9 cellular contexts compared by ENCODE assay signal in genomic region chr1:92994105-92994712, GRCh38. TPM values are rescaled to one million over a fixed set of nuclear protein-coding genes. Genes with fewer than 3 reads are reported as not detected.
DNase-seq lines count a peak whose midpoint lies in the region; ATAC-seq and TF ChIP-seq lines count a peak whose summit lies in the region.
"Had no signal": no experiment of that assay in that cellular context is flagged by ENCODE, and none has a peak within 500 bp of the region (broad histone marks: within the 10 kb centered on the region; RNA-seq: fewer than 3 reads in every experiment).

No MANE protein-coding gene starts in this region.

- no peak overlapping the region for H3K27ac ChIP-seq in body of pancreas

- WGBS in body of pancreas, 2 donors, result 56 to 63% methylated on average over 5 of the region's 5 CpGs

- H3K27ac Mint-ChIP-seq in T-helper 1 cell treated with Interleukin-12 subunit alpha and Interleukin-12 subunit beta and Interleukin-4 antibody, amounts not matched to agents 30 μg/mL and 1 μg/mL, for 36 hours, result peak overlapping the region; percentile 35

- H3K4me1 ChIP-seq in body of pancreas, result peaks cover 14% of the 10 kb centered on the region

- no peak overlapping the region for H3K4me3 Mint-ChIP-seq in T-helper 1 cell treated with Interleukin-12 subunit alpha and Interleukin-12 subunit beta and Interleukin-4 antibody, amounts not matched to agents 30 μg/mL and 1 μg/mL, for 36 hours

- TF ChIP-seq CTCF in body of pancreas (IDR thresholded peaks at IDR 0.05), result peak; percentile 65 to 97 (median 85)

- no peaks in the 10 kb centered on the region for H3K9me3 Mint-ChIP-seq in T-helper 1 cell treated with Interleukin-12 subunit alpha and Interleukin-12 subunit beta and Interleukin-4 antibody, amounts not matched to agents 30 μg/mL and 1 μg/mL, for 36 hours

- H3K4me1 Mint-ChIP-seq in T-helper 1 cell treated with Interleukin-12 subunit alpha and Interleukin-12 subunit beta and Interleukin-4 antibody, amounts not matched to agents 30 μg/mL and 1 μg/mL, for 36 hours (ENCODE audit: low read depth), result peaks cover 42% of the 10 kb centered on the region

- no peak for TF ChIP-seq POLR2A in body of pancreas (IDR thresholded peaks at IDR 0.05)

- no peaks in the 10 kb centered on the region for H3K27me3 Mint-ChIP-seq in T-helper 1 cell treated with Interleukin-12 subunit alpha and Interleukin-12 subunit beta and Interleukin-4 antibody, amounts not matched to agents 30 μg/mL and 1 μg/mL, for 36 hours (ENCODE audit: low read depth)

- no peak overlapping the region for H3K4me3 ChIP-seq in body of pancreas
- H3K4me3 ChIP-seq: BLaER1 treated with 17β-estradiol and CSF1 and Interleukin-3, amounts not matched to agents 10 nM and 100 nM had no signal

- no peaks in the 10 kb centered on the region for H3K27me3 ChIP-seq in body of pancreas
- H3K27me3 ChIP-seq: BLaER1 treated with 17β-estradiol and CSF1 and Interleukin-3, amounts not matched to agents 10 nM and 100 nM had no signal

- peaks cover 3% of the 10 kb centered on the region for H3K36me3 Mint-ChIP-seq in T-helper 1 cell treated with Interleukin-12 subunit alpha and Interleukin-12 subunit beta and Interleukin-4 antibody, amounts not matched to agents 30 μg/mL and 1 μg/mL, for 36 hours (ENCODE audit: low read depth)

- intact Hi-C loops in body of pancreas (cut with DNase I), result no loop called here

- ATAC-seq in HG02642 (IDR thresholded peaks at IDR 0.05; ENCODE audit: poor library complexity, unreplicated experiment), result peak; percentile 85
- peak; percentile 85 for ATAC-seq in body of pancreas

- no peaks in the 10 kb centered on the region for H3K36me3 ChIP-seq in body of pancreas (replicated peaks in 1 of 2; ENCODE audit: insufficient read depth in 1 of 2, low read depth in 2 of 2)
- H3K36me3 ChIP-seq: BLaER1 treated with 17β-estradiol and CSF1 and Interleukin-3, amounts not matched to agents 10 nM and 100 nM had no signal

- DNase-seq in SIG-M5 treated with dmso at 0.1 percent for 504 hours (lab: John Stamatoyannopoulos, UW; ENCODE audit: unreplicated experiment) (peak; percentile 61), SIG-M5 (lab: John Stamatoyannopoulos, UW) (no peak), NCI-H146 treated with DMSO at 0.1 percent for 48 hours (lab: John Stamatoyannopoulos, UW; ENCODE audit: unreplicated experiment) (peak; percentile 76), body of pancreas (peak; percentile 78 to 94 (median 87)), iPS DF 19.7 (ENCODE audit: low read depth, low spot score) (peak; percentile 33)
- peak; percentile 39 for DNase-seq in stimulated activated CD4-positive, alpha-beta T cell treated with anti-CD3 and anti-CD28 coated beads, Interleukin-12 subunit alpha, Interleukin-12 subunit beta, amount 100 ng/mL, for 4 hours

- no peaks in the 10 kb centered on the region for H3K9me3 ChIP-seq in body of pancreas
- H3K9me3 ChIP-seq: BLaER1 treated with 17β-estradiol and CSF1 and Interleukin-3, amounts not matched to agents 10 nM and 100 nM had no signal

RNA-seq across cellular contexts. Expression of gene DIPK1A, which starts 32.9 kb away (rescaled TPM):
- total RNA-seq in body of pancreas, result 1 to 10 TPM; 3.9 to 8.2 TPM
